Comparison of ENCODE assay signal across 26 cellular contexts in genomic region chr5:126103872-126104271, GRCh38.
"Had no signal": no experiment of that assay in that cellular context is flagged by ENCODE, and none has a peak within 500 bp of the region (broad histone marks: within the 10 kb centered on the region; RNA-seq: fewer than 3 reads in every experiment).

No MANE protein-coding gene starts in this region.

- FAIRE-seq: colon, RCC 7860 had no signal

- H3K27ac ChIP-seq: cardiac muscle cell had no signal

- DNase-seq: activated B cell treated with CpG ODN at 0.5 μM for 24 hours; activated CD4-positive, alpha-beta T cell treated with anti-CD3 and anti-CD28 coated beads for 1 hour; activated CD4-positive, alpha-beta T cell treated with anti-CD3 and anti-CD28 coated beads, Interleukin-2, amount 10 ng/mL, durations not matched to agents 24 days and 14 days; activated CD4-positive, alpha-beta T cell treated with anti-CD3 and anti-CD28 coated beads, Interleukin-2, amount 50 U/mL, for 48 hours; activated CD8-positive, alpha-beta memory T cell treated with anti-CD3 and anti-CD28 coated beads, Interleukin-2, amount 10 ng/mL, durations not matched to agents 7 days and 5 days; activated effector memory CD4-positive, alpha-beta T cell treated with anti-CD3 and anti-CD28 coated beads, Interleukin-2, amount 50 U/mL, for 16 hours; activated naive CD4-positive, alpha-beta T cell treated with Interleukin-2 at 50 U/mL for 16 hours; activated naive CD8-positive, alpha-beta T cell treated with anti-CD3 and anti-CD28 coated beads, Interleukin-2, amount 50 U/mL, for 24 hours; activated T-cell treated with anti-CD3 and anti-CD28 coated beads, Interleukin-2, amount 50 U/mL, for 24 hours; amygdala; cerebellar nuclear complex; NCI-H1048; NCI-H146; NCI-H187 treated with DMSO at 0.1 percent for 48 hours; NCI-H2081 treated with DMSO at 0.1 percent for 48 hours; NCI-H446; NCI-H524; PC-3; SHP77 treated with DMSO at 0.1 percent for 48 hours had no signal

- H3K36me3 Mint-ChIP-seq: activated CD8-positive, alpha-beta memory T cell treated with anti-CD3 and anti-CD28 coated beads, Interleukin-2, amount 10 ng/mL, durations not matched to agents 7 days and 5 days; brain had no signal

- H3K4me1 Mint-ChIP-seq: activated B cell treated with CpG ODN at 0.5 μM for 24 hours; activated CD4-positive, alpha-beta T cell treated with anti-CD3 and anti-CD28 coated beads, Interleukin-2, amount 10 ng/mL, durations not matched to agents 24 days and 14 days; activated CD8-positive, alpha-beta memory T cell treated with anti-CD3 and anti-CD28 coated beads, Interleukin-2, amount 10 ng/mL, durations not matched to agents 7 days and 5 days; activated naive CD8-positive, alpha-beta T cell treated with anti-CD3 and anti-CD28 coated beads, Interleukin-2, amount 50 U/mL, for 24 hours had no signal

- ATAC-seq: activated CD8-positive, alpha-beta memory T cell treated with anti-CD3 and anti-CD28 coated beads, Interleukin-2, amount 10 ng/mL, durations not matched to agents 7 days and 5 days; activated naive CD4-positive, alpha-beta T cell treated with anti-CD3 and anti-CD28 coated beads, Interleukin-2, amount 50 U/mL, for 72 hours; activated naive CD8-positive, alpha-beta T cell treated with anti-CD3 and anti-CD28 coated beads, Interleukin-2, amount 50 U/mL, for 24 hours; PC-3 had no signal

- H3K36me3 ChIP-seq: cardiac muscle cell had no signal

- H3K4me3 Mint-ChIP-seq: activated B cell treated with CpG ODN at 0.5 μM for 24 hours; activated CD4-positive, alpha-beta T cell treated with anti-CD3 and anti-CD28 coated beads, Interleukin-2, amount 10 ng/mL, durations not matched to agents 24 days and 14 days; activated CD8-positive, alpha-beta memory T cell treated with anti-CD3 and anti-CD28 coated beads, Interleukin-2, amount 10 ng/mL, durations not matched to agents 7 days and 5 days; activated naive CD8-positive, alpha-beta T cell treated with anti-CD3 and anti-CD28 coated beads, Interleukin-2, amount 50 U/mL, for 24 hours; activated T-cell treated with anti-CD3 and anti-CD28 coated beads, Interleukin-2, amount 50 U/mL, for 24 hours; activated T-helper 1 cell treated with anti-CD3 and anti-CD28 coated beads, Interleukin-12 subunit alpha, Interleukin-12 subunit beta, Interleukin-2, Interleukin-4 antibody, amounts not matched to agents 30 ng/mL and 10 ng/mL and 1 ng/mL, durations not matched to agents 14 hours and 24 hours and 36 hours; brain; T-helper 1 cell treated with Interleukin-12 subunit alpha and Interleukin-12 subunit beta and Interleukin-4 antibody, amounts not matched to agents 30 μg/mL and 1 μg/mL, for 36 hours had no signal

- H3K27me3 ChIP-seq: cardiac muscle cell had no signal

- H3K4me3 ChIP-seq: cardiac muscle cell had no signal

- H3K27me3 Mint-ChIP-seq: activated B cell treated with CpG ODN at 0.5 μM for 24 hours; activated CD4-positive, alpha-beta T cell treated with anti-CD3 and anti-CD28 coated beads, Interleukin-2, amount 10 ng/mL, durations not matched to agents 24 days and 14 days; activated CD8-positive, alpha-beta memory T cell treated with anti-CD3 and anti-CD28 coated beads, Interleukin-2, amount 10 ng/mL, durations not matched to agents 7 days and 5 days; activated naive CD8-positive, alpha-beta T cell treated with anti-CD3 and anti-CD28 coated beads, Interleukin-2, amount 50 U/mL, for 24 hours; activated T-cell treated with anti-CD3 and anti-CD28 coated beads, Interleukin-2, amount 50 U/mL, for 24 hours; brain had no signal

- H3K27ac Mint-ChIP-seq: activated B cell treated with CpG ODN at 0.5 μM for 24 hours; activated CD4-positive, alpha-beta T cell treated with anti-CD3 and anti-CD28 coated beads, Interleukin-2, amount 10 ng/mL, durations not matched to agents 24 days and 14 days; activated CD8-positive, alpha-beta memory T cell treated with anti-CD3 and anti-CD28 coated beads, Interleukin-2, amount 10 ng/mL, durations not matched to agents 7 days and 5 days; activated naive CD4-positive, alpha-beta T cell treated with anti-CD3 and anti-CD28 coated beads, Interleukin-2, amount 50 U/mL, for 72 hours; activated naive CD8-positive, alpha-beta T cell treated with anti-CD3 and anti-CD28 coated beads, Interleukin-2, amount 50 U/mL, for 24 hours; activated T-cell treated with anti-CD3 and anti-CD28 coated beads, Interleukin-2, amount 50 U/mL, for 24 hours; activated T-helper 1 cell treated with anti-CD3 and anti-CD28 coated beads, Interleukin-12 subunit alpha, Interleukin-12 subunit beta, Interleukin-2, Interleukin-4 antibody, amounts not matched to agents 30 ng/mL and 10 ng/mL and 1 ng/mL, durations not matched to agents 14 hours and 24 hours and 36 hours; brain; T-helper 1 cell treated with Interleukin-12 subunit alpha and Interleukin-12 subunit beta and Interleukin-4 antibody, amounts not matched to agents 30 μg/mL and 1 μg/mL, for 36 hours had no signal

- H3K9me3 Mint-ChIP-seq: activated B cell treated with CpG ODN at 0.5 μM for 24 hours; activated CD4-positive, alpha-beta T cell treated with anti-CD3 and anti-CD28 coated beads, Interleukin-2, amount 10 ng/mL, durations not matched to agents 24 days and 14 days; activated T-helper 1 cell treated with anti-CD3 and anti-CD28 coated beads, Interleukin-12 subunit alpha, Interleukin-12 subunit beta, Interleukin-2, Interleukin-4 antibody, amounts not matched to agents 30 ng/mL and 10 ng/mL and 1 ng/mL, durations not matched to agents 14 hours and 24 hours and 36 hours had no signal
